ENCODE assay signal across 8 cellular contexts in the genomic region with DNA sequence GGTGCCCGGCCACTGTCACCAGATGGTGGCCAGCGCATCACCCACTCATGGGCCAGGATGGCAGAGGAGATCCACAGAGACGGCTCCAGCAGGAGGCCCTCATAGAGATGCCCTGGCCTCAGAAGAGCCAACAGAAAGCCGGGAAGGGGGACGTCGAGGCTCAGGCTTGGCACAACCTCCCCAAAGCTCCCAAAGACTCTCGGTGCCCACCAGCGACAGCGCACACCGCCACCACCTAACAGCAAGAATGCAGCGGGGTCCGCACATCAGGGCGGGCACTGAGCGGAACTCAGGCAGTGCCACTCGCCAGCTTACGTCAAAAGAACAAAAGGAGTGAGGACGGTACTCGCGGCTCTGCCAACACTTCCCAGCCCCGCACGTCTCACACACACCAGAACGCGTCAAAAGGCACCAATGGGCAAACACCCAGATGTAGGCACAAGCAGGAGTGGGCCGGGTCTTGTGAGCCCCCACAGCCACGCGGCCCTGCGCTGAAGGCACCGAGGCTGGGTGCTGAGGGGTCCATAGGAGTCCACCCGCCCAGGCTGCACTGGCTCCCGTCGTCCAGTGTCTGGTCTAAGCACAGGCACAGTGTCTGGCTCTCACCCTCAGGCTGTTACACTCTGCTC. TPM values are rescaled to one million over a fixed set of nuclear protein-coding genes. Genes with fewer than 3 reads are reported as not detected.
DNase-seq lines count a peak whose midpoint lies in the region; ATAC-seq and TF ChIP-seq lines count a peak whose summit lies in the region.
"Not testable (repeated sequence)": the region's sequence is repeated elsewhere in the genome, so short reads cannot be mapped to it uniquely, and the experiment has no call there.

No MANE protein-coding gene starts in this region.

- TF ChIP-seq CTCF in 22Rv1 (IDR thresholded peaks at IDR 0.05); HEK293 (tag by site-specific recombination; IDR thresholded peaks at IDR 0.05); colonic mucosa (IDR thresholded peaks at IDR 0.05); heart right ventricle (IDR thresholded peaks at IDR 0.05); mesothelial cell of epicardium (IDR thresholded peaks at IDR 0.05; ENCODE audit: unreplicated experiment): not testable (repeated sequence)

- peak overlapping the region; percentile 37 for H3K27ac Mint-ChIP-seq in activated T-cell treated with anti-CD3 and anti-CD28 coated beads, Interleukin-2, amount 50 U/mL, for 24 hours
- H3K27ac Mint-ChIP-seq in mesothelial cell of epicardium: peak overlapping the region; percentile 81

- H3K27me3 ChIP-seq in colonic mucosa, heart right ventricle: not testable (repeated sequence)

- H3K27ac ChIP-seq in 22Rv1: 0 out of 2 replicates have a peak overlapping the region, but pooled peaks have one; percentile 18
- peak overlapping the region; percentile 37; the same call in 1 of the 2 replicates for H3K27ac ChIP-seq in HEK293 (ENCODE audit: extremely low read depth, low read depth, low read length)
- peak overlapping the region; percentile 57 for H3K27ac ChIP-seq in colonic mucosa
- H3K27ac ChIP-seq in heart right ventricle: peak overlapping the region; percentile 92 to 100 (median 98)
- peak overlapping the region; percentile 73 for H3K27ac ChIP-seq in substantia nigra (ENCODE audit: low read depth, low read length, poor library complexity, severe bottlenecking)

- not testable (repeated sequence) for H3K9me3 ChIP-seq in HEK293 (ENCODE audit: control insufficient read depth, insufficient read depth, low read depth, low read length); colonic mucosa; heart right ventricle

- not testable (repeated sequence) for H3K4me1 ChIP-seq in HEK293 (ENCODE audit: control insufficient read depth, insufficient read depth, low read length); colonic mucosa
- peaks cover 46 to 85% (median 65%) of the 10 kb centered on the region in 9 donors for H3K4me1 ChIP-seq in heart right ventricle

- CTCF ChIA-PET in HEK293 (lab: Yijun Ruan, JAX): interaction anchor here (0.7 kb wide), 1 partner anchor 14 kb away, joined by 3 read pairs; no protein-coding TSS in a partner anchor

- WGBS in heart right ventricle, 2 donors: 70 to 75% methylated on average over 31 of the region's 31 CpGs

- H3K4me3 ChIP-seq in HEK293 (ENCODE audit: low read depth, low read length); colonic mucosa: not testable (repeated sequence)
- H3K4me3 ChIP-seq in heart right ventricle: peak overlapping the region in 1 of 10 donors; percentile 6

- not testable (repeated sequence) for H3K4me3 Mint-ChIP-seq in activated T-cell treated with anti-CD3 and anti-CD28 coated beads, Interleukin-2, amount 50 U/mL, for 24 hours; mesothelial cell of epicardium

- peaks cover 27% of the 10 kb centered on the region for H3K4me1 Mint-ChIP-seq in activated T-cell treated with anti-CD3 and anti-CD28 coated beads, Interleukin-2, amount 50 U/mL, for 24 hours (ENCODE audit: low read depth)
- H3K4me1 Mint-ChIP-seq in mesothelial cell of epicardium: peaks cover 33% of the 10 kb centered on the region

- intact Hi-C loops in colonic mucosa (cut with DNase I); heart right ventricle (cut with DNase I): not testable (repeated sequence)

- not testable (repeated sequence) for H3K9me3 Mint-ChIP-seq in activated T-cell treated with anti-CD3 and anti-CD28 coated beads, Interleukin-2, amount 50 U/mL, for 24 hours; mesothelial cell of epicardium

- POLR2A ChIA-PET in HEK293 (lab: Yijun Ruan, JAX): not testable (repeated sequence)

- H3K9ac ChIP-seq in colonic mucosa (ENCODE audit: low read depth in 2 of 2, low read length in 2 of 2): peak overlapping the region in 1 of 2 donors; percentile 12

- H3K27me3 Mint-ChIP-seq in activated T-cell treated with anti-CD3 and anti-CD28 coated beads, Interleukin-2, amount 50 U/mL, for 24 hours; mesothelial cell of epicardium (ENCODE audit: low read depth): not testable (repeated sequence)

- H3K36me3 Mint-ChIP-seq in activated T-cell treated with anti-CD3 and anti-CD28 coated beads, Interleukin-2, amount 50 U/mL, for 24 hours (ENCODE audit: low read depth); mesothelial cell of epicardium: not testable (repeated sequence)

- H3K36me3 ChIP-seq in HEK293 (ENCODE audit: control insufficient read depth in 2 of 2, insufficient read depth in 1 of 2, low read length in 2 of 2); colonic mucosa; heart right ventricle: not testable (repeated sequence)

- ATAC-seq in heart right ventricle: peak in 2 of 8 donors; percentile 5 to 25

- not testable (repeated sequence) for DNase-seq in activated T-cell treated with anti-CD3 and anti-CD28 coated beads, Interleukin-2, amount 50 U/mL, for 24 hours; colonic mucosa; mesothelial cell of epicardium (ENCODE audit: low spot score in 2 of 2, unreplicated experiment in 2 of 2)
- DNase-seq in heart right ventricle: peak in 1 of 2 donors; percentile 40
- peak; percentile 41 for DNase-seq in pons (ENCODE audit: low spot score)
- peak in 20 of 49 donors; percentile 11 to 52 (median 34) for DNase-seq in substantia nigra (lab: John Stamatoyannopoulos, UW)

TF ChIP-seq in HEK293, 187 proteins besides CTCF, POLR2A, EP300 and RAD21:
- TF ChIP-seq ZFP3 (tag by site-specific recombination; IDR thresholded peaks at IDR 0.05; ENCODE audit: low read depth): peak; percentile 69; the same call in 1 of the 2 replicates
- peak; percentile 57; the same call in 1 of the 2 replicates for TF ChIP-seq ZBTB8A (tag by site-specific recombination; IDR thresholded peaks at IDR 0.05)

RNA-seq across cellular contexts. Expression of gene PKD1, which starts 8.7 kb away (rescaled TPM):
- total RNA-seq in colonic mucosa (10 to 100 TPM; 48.2 to 83.5 TPM), heart right ventricle (100 to 1,000 TPM in 6 of 10 donors, 10 to 100 TPM in 4; 79.3 to 122 (median 104) TPM), mesothelial cell of epicardium (173 to 183 TPM (median 175 TPM) in 3 replicates)
- polyA plus RNA-seq in heart right ventricle: 100 to 1,000 TPM in 1 of 2 donors, 10 to 100 TPM in 1; 76.7 to 114 TPM

RNA-seq across cellular contexts. Expression of gene RAB26, which starts 21.4 kb away (rescaled TPM):
- total RNA-seq in colonic mucosa (10 to 100 TPM; 18.2 to 24.5 TPM), heart right ventricle (1 to 10 TPM in 8 of 10 donors, under 1 TPM in 2; 0.74 to 4.3 (median 1.6) TPM), mesothelial cell of epicardium (1.1 to 1.5 TPM (median 1.3 TPM) in 3 replicates)
- polyA plus RNA-seq in heart right ventricle: 1 to 10 TPM in 1 of 2 donors, under 1 TPM in 1; 0.26 to 6.4 TPM

RNA-seq across cellular contexts. Expression of gene TRAF7, which starts 28.5 kb away (rescaled TPM):
- 100 to 1,000 TPM; 102 to 131 TPM for total RNA-seq in colonic mucosa
- 10 to 100 TPM; 16.9 to 44.9 (median 23.8) TPM for total RNA-seq in heart right ventricle
- polyA plus RNA-seq in heart right ventricle: 10 to 100 TPM; 14.6 to 28.2 TPM
- 63.1 to 68.5 TPM (median 66.1 TPM) in 3 replicates for total RNA-seq in mesothelial cell of epicardium

Comparison
In these comparisons a context has a peak if more than half of its experiments do, and no peak if none do; other contexts are left out.
1. H3K27ac ChIP-seq: peak in every context shown above with its lines; median percentile 98 in heart right ventricle; 73 in substantia nigra; 57 in colonic mucosa; 37 in HEK293; 18 in 22Rv1.